ENCODE assay signal across 27 cellular contexts in genomic region chr13:50187352-50188029, GRCh38.
DNase-seq lines count a peak whose midpoint lies in the region; ATAC-seq and TF ChIP-seq lines count a peak whose summit lies in the region.
"Had no signal": no experiment of that assay in that cellular context is flagged by ENCODE, and none has a peak within 500 bp of the region (broad histone marks: within the 10 kb centered on the region; RNA-seq: fewer than 3 reads in every experiment).

No MANE protein-coding gene starts in this region.

- no peaks in the 10 kb centered on the region for H3K27me3 ChIP-seq in GM23338 (ENCODE audit: insufficient read depth)
- H3K27me3 ChIP-seq: breast epithelium, right atrium auricular region had no signal

- peaks cover 10% of the 10 kb centered on the region for H3K79me2 ChIP-seq in GM23338 (replicated peaks; ENCODE audit: insufficient read depth)

- H3K4me3 Mint-ChIP-seq in GM23338 = no peak overlapping the region
- H3K4me3 Mint-ChIP-seq: activated CD8-positive, alpha-beta T cell treated with anti-CD3 and anti-CD28 coated beads for 36 hours; activated naive CD8-positive, alpha-beta T cell; immature natural killer cell; stimulated activated naive CD8-positive, alpha-beta T cell treated with anti-CD3 and anti-CD28 coated beads, Interleukin-15, amount 100 ng/mL, for 72 hours; T-helper 2 cell treated with Interferon-gamma antibody and Interleukin-4, amounts not matched to agents 5 μg/mL and 100 μg/mL, for 36 hours had no signal

- H3K4me3 ChIP-seq in GM23338 = no peak overlapping the region
- no peak overlapping the region for H3K4me3 ChIP-seq in foreskin fibroblast (ENCODE audit: low read depth in 1 of 2, low read length in 2 of 2)
- H3K4me3 ChIP-seq: breast epithelium, HAP-1, right atrium auricular region, smooth muscle cell, thoracic aorta had no signal

- TF ChIP-seq CTCF in GM23338 (conservative IDR thresholded peaks at IDR 0.05; ENCODE audit: low read depth in 2 of 2) (no peak), foreskin fibroblast (IDR thresholded peaks at IDR 0.05; ENCODE audit: low read depth, low read length) (no peak)

- H3K27ac ChIP-seq in GM23338 (ENCODE audit: low read depth) = no peak overlapping the region
- H3K27ac ChIP-seq: breast epithelium, C4-2B, HL-60, right atrium auricular region, thoracic aorta had no signal

- peaks cover 12% of the 10 kb centered on the region; the same call in 2 of the 3 replicates for H3K9me3 Mint-ChIP-seq in GM23338
- H3K9me3 Mint-ChIP-seq: activated CD8-positive, alpha-beta T cell treated with anti-CD3 and anti-CD28 coated beads for 36 hours; immature natural killer cell; T-helper 2 cell treated with Interferon-gamma antibody and Interleukin-4, amounts not matched to agents 5 μg/mL and 100 μg/mL, for 36 hours had no signal

- DNase-seq in HuH-7 (ENCODE audit: low spot score) (peak; percentile 53), amniotic epithelial cell (ENCODE audit: low read depth) (peak; percentile 36), left lobe of liver (ENCODE audit: low spot score) (no peak), GM23338 (ENCODE audit: low spot score) (no peak), foreskin fibroblast (no peak)
- no peak for DNase-seq in effector CD4-positive, alpha-beta T cell
- DNase-seq: activated CD8-positive, alpha-beta T cell treated with anti-CD3 and anti-CD28 coated beads for 36 hours; activated effector memory CD4-positive, alpha-beta T cell treated with anti-CD3 and anti-CD28 coated beads, Interleukin-2, amount 50 U/mL, for 16 hours; anterior cingulate cortex; immature natural killer cell; left colon; NCI-H446 treated with DMSO at 0.1 percent for 48 hours; NCI-H774; SIG-M5; stimulated activated CD4-positive, alpha-beta T cell treated with anti-CD3 and anti-CD28 coated beads, Interleukin-2, amount 100 ng/mL, for 24 hours; stimulated activated CD8-positive, alpha-beta memory T cell treated with anti-CD3 and anti-CD28 coated beads, Interleukin-4, amount 100 ng/mL, for 48 hours; stimulated activated naive CD8-positive, alpha-beta T cell treated with anti-CD3 and anti-CD28 coated beads, Interleukin-15, amount 100 ng/mL, for 72 hours had no signal

- peaks cover 14% of the 10 kb centered on the region for H3K36me3 Mint-ChIP-seq in GM23338 (ENCODE audit: low read depth)
- H3K36me3 Mint-ChIP-seq: activated naive CD8-positive, alpha-beta T cell; immature natural killer cell had no signal

- H3K9me2 ChIP-seq in GM23338 (ENCODE audit: insufficient read depth) = peaks cover 8% of the 10 kb centered on the region; the same call in 1 of the 2 replicates

- no peaks in the 10 kb centered on the region for H4K20me1 ChIP-seq in GM23338 (replicated peaks; ENCODE audit: insufficient read depth)

- no peaks in the 10 kb centered on the region for H3K27me3 Mint-ChIP-seq in GM23338 (ENCODE audit: insufficient read depth, low read depth, poor library complexity)

- H3K4me1 Mint-ChIP-seq in GM23338 = peaks cover 19% of the 10 kb centered on the region
- H3K4me1 Mint-ChIP-seq: stimulated activated naive CD8-positive, alpha-beta T cell treated with anti-CD3 and anti-CD28 coated beads, Interleukin-15, amount 100 ng/mL, for 72 hours had no signal

- H3K4me1 ChIP-seq in GM23338 (ENCODE audit: insufficient read depth) = peaks cover 8% of the 10 kb centered on the region; the same call in 1 of the 2 replicates
- H3K4me1 ChIP-seq: breast epithelium, right atrium auricular region had no signal

- no peak overlapping the region for H3K27ac Mint-ChIP-seq in GM23338
- H3K27ac Mint-ChIP-seq: activated CD8-positive, alpha-beta T cell treated with anti-CD3 and anti-CD28 coated beads for 36 hours; activated naive CD8-positive, alpha-beta T cell; stimulated activated naive CD8-positive, alpha-beta T cell treated with anti-CD3 and anti-CD28 coated beads, Interleukin-15, amount 100 ng/mL, for 72 hours; T-helper 2 cell treated with Interferon-gamma antibody and Interleukin-4, amounts not matched to agents 5 μg/mL and 100 μg/mL, for 36 hours had no signal

- no peak overlapping the region for H2AFZ ChIP-seq in GM23338

- no peaks in the 10 kb centered on the region for H3K36me3 ChIP-seq in GM23338 (ENCODE audit: insufficient read depth)
- H3K36me3 ChIP-seq: breast epithelium, HAP-1, right atrium auricular region, thoracic aorta had no signal

- ATAC-seq in left lobe of liver (peak; percentile 95), GM21526 (IDR thresholded peaks at IDR 0.05; ENCODE audit: low FRiP score, unreplicated experiment) (no peak), GM23338 (no peak)
- ATAC-seq: activated CD8-positive, alpha-beta T cell treated with anti-CD3 and anti-CD28 coated beads for 36 hours; left colon; stimulated activated naive CD8-positive, alpha-beta T cell treated with anti-CD3 and anti-CD28 coated beads, Interleukin-15, amount 100 ng/mL, for 72 hours had no signal

- H3F3A ChIP-seq in GM23338 (replicated peaks; ENCODE audit: low read depth) = no peaks in the 10 kb centered on the region

- no peak overlapping the region for H3K4me2 ChIP-seq in GM23338
- H3K4me2 ChIP-seq: smooth muscle cell had no signal

TF ChIP-seq in GM23338, 12 proteins besides CTCF, POLR2A, EP300 and RAD21 (continues in another document):
- TF ChIP-seq ETS1 (IDR thresholded peaks at IDR 0.05) (no peak), EZH2 (IDR thresholded peaks at IDR 0.05; ENCODE audit: low read depth, unreplicated experiment) (no peak), ZNF114 (CRISPR knock-in tag; IDR thresholded peaks at IDR 0.05) (no peak), ZNF331 (CRISPR knock-in tag; IDR thresholded peaks at IDR 0.05; ENCODE audit: low read depth) (no peak), REST (IDR thresholded peaks at IDR 0.05; ENCODE audit: unreplicated experiment) (no peak), JUNB (IDR thresholded peaks at IDR 0.05; ENCODE audit: unreplicated experiment) (no peak), NANOG (IDR thresholded peaks at IDR 0.05; ENCODE audit: borderline replicate concordance) (no peak), EZH2phosphoT487 (IDR thresholded peaks at IDR 0.05; ENCODE audit: unreplicated experiment) (no peak), CREB1 (CRISPR knock-in tag; IDR thresholded peaks at IDR 0.05; ENCODE audit: low read depth) (no peak)

Comparison
In these comparisons a context has a peak if more than half of its experiments do, and no peak if none do; other contexts are left out.
1. DNase-seq: peak in HuH-7 (single experiment) and amniotic epithelial cell (single experiment); none in left lobe of liver (single experiment), GM23338 (single experiment), foreskin fibroblast (0 of 2) and effector CD4-positive, alpha-beta T cell (single experiment).